19 cellular contexts compared by ENCODE assay signal in genomic region chr15:42220216-42220615, GRCh38.
"Had no signal": no experiment of that assay in that cellular context is flagged by ENCODE, and none has a peak within 500 bp of the region (broad histone marks: within the 10 kb centered on the region; RNA-seq: fewer than 3 reads in every experiment).

No MANE protein-coding gene starts in this region.

- ATAC-seq: heart left ventricle; psoas muscle; right lobe of liver; stimulated activated effector memory CD8-positive, alpha-beta T cell treated with anti-CD3 and anti-CD28 coated beads, Interleukin-12 subunit alpha, Interleukin-12 subunit beta, amount 100 ng/mL, for 72 hours; stimulated activated naive CD8-positive, alpha-beta T cell treated with anti-CD3 and anti-CD28 coated beads, Interleukin-15, amount 100 ng/mL, for 72 hours had no signal

- H3K27me3 Mint-ChIP-seq: naive B cell; stimulated activated naive CD8-positive, alpha-beta T cell treated with anti-CD3 and anti-CD28 coated beads, Interleukin-15, amount 100 ng/mL, for 72 hours had no signal

- H3K9me3 Mint-ChIP-seq: naive B cell; nephron; stimulated activated effector memory CD8-positive, alpha-beta T cell treated with anti-CD3 and anti-CD28 coated beads, Interleukin-12 subunit alpha, Interleukin-12 subunit beta, amount 100 ng/mL, for 72 hours; stimulated activated naive CD8-positive, alpha-beta T cell treated with anti-CD3 and anti-CD28 coated beads, Interleukin-15, amount 100 ng/mL, for 72 hours had no signal

- DNase-seq: dorsolateral prefrontal cortex; effector CD8-positive, alpha-beta T cell; heart left ventricle; hippocampal formation; kidney glomerular epithelial cell; mesendoderm; naive B cell; psoas muscle; retina; right lobe of liver; stimulated activated CD4-positive, alpha-beta T cell treated with anti-CD3 and anti-CD28 coated beads, Interleukin-4, amount 100 ng/mL, for 1 hour; stimulated activated CD8-positive, alpha-beta memory T cell treated with anti-CD3 and anti-CD28 coated beads, Interleukin-4, amount 100 ng/mL, for 48 hours; stimulated activated naive CD8-positive, alpha-beta T cell treated with anti-CD3 and anti-CD28 coated beads, Interleukin-15, amount 100 ng/mL, for 72 hours; testis; transverse colon had no signal

- H3K27me3 ChIP-seq: dorsolateral prefrontal cortex, heart left ventricle, right lobe of liver, testis, transverse colon had no signal

- H3K27ac Mint-ChIP-seq: nephron; stimulated activated effector memory CD8-positive, alpha-beta T cell treated with anti-CD3 and anti-CD28 coated beads, Interleukin-12 subunit alpha, Interleukin-12 subunit beta, amount 100 ng/mL, for 72 hours had no signal

- H3K9me3 ChIP-seq: heart left ventricle, psoas muscle, right lobe of liver, testis, transverse colon had no signal

- H3K4me3 Mint-ChIP-seq: naive B cell; nephron; stimulated activated effector memory CD8-positive, alpha-beta T cell treated with anti-CD3 and anti-CD28 coated beads, Interleukin-12 subunit alpha, Interleukin-12 subunit beta, amount 100 ng/mL, for 72 hours; stimulated activated naive CD8-positive, alpha-beta T cell treated with anti-CD3 and anti-CD28 coated beads, Interleukin-15, amount 100 ng/mL, for 72 hours had no signal

- FAIRE-seq: frontal cortex had no signal

- H3K4me1 ChIP-seq: psoas muscle, right lobe of liver, testis, transverse colon had no signal

- H3K4me3 ChIP-seq: coronary artery, dorsolateral prefrontal cortex, heart left ventricle, psoas muscle, right lobe of liver, testis, transverse colon had no signal

- H3K27ac ChIP-seq: coronary artery, dorsolateral prefrontal cortex, heart left ventricle, psoas muscle, right lobe of liver, testis, transverse colon had no signal

- H3K4me1 Mint-ChIP-seq: nephron; stimulated activated effector memory CD8-positive, alpha-beta T cell treated with anti-CD3 and anti-CD28 coated beads, Interleukin-12 subunit alpha, Interleukin-12 subunit beta, amount 100 ng/mL, for 72 hours had no signal
